21 cellular contexts compared by ENCODE assay signal in the genomic region with DNA sequence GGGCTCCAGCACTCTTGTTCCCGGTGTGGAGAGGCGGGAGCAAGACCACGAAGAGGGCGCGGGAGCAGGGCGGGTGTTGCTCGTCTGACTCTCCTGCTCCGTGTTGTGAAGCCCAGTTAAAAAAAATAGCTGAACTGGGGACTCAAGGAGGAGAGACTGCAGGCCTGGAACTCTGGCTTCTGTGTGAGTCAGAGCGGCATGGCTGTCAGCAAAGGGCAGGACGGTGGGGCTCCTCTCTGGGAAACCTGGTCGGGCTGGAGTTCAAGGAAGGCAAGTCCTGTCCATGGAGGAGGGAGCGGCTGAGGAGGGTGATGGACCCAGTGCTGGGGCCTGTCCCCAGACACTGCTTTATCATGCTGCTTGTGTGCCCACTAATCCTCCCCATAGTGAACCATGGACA.
DNase-seq lines count a peak whose midpoint lies in the region; TF ChIP-seq lines count a peak whose summit lies in the region.
"Had no signal": no experiment of that assay in that cellular context is flagged by ENCODE, and none has a peak within 500 bp of the region (broad histone marks: within the 10 kb centered on the region; RNA-seq: fewer than 3 reads in every experiment).

No MANE protein-coding gene starts in this region.

- 80 to 91% (median 87%) methylated on average over 12 of the region's 12 CpGs for WGBS in spleen, 5 donors
- 68 to 90% methylated on average over 12 of the region's 12 CpGs for WGBS in testis, 2 donors
- WGBS in esophagus squamous epithelium, 2 donors: 74 to 88% methylated on average over 9 to 11 of the region's 12 CpGs

- intact Hi-C loops in spleen (cut with DNase I; ENCODE audit: low total_unique reads): loop anchor here (10.0 kb wide), 1 partner anchor 249 kb away; no protein-coding TSS in a partner anchor
- intact Hi-C loops in testis (cut with DNase I; ENCODE audit: low total_unique reads): loop anchor here (5.0 kb wide), 1 partner anchor 176 kb away; no protein-coding TSS in a partner anchor
- intact Hi-C loops in esophagus squamous epithelium (cut with DNase I): no loop called here

- no peak overlapping the region for H3K27ac ChIP-seq in spleen
- peak overlapping the region in 1 of 2 donors; percentile 40 for H3K27ac ChIP-seq in testis
- H3K27ac ChIP-seq in esophagus squamous epithelium: no peak overlapping the region
- H3K27ac ChIP-seq: C4-2B, esophagus muscularis mucosa, HL-60, parathyroid adenoma had no signal

- TF ChIP-seq CTCF in choroid plexus epithelial cell (conservative IDR thresholded peaks at IDR 0.05; ENCODE audit: low read depth, low read length) (no peak), spleen (IDR thresholded peaks at IDR 0.05 in 8 of 11, conservative IDR thresholded peaks at IDR 0.05 in 3 of 11) (no peak), testis (IDR thresholded peaks at IDR 0.05) (no peak), esophagus squamous epithelium (IDR thresholded peaks at IDR 0.05) (no peak)

- DNase-seq in RPMI7951 (ENCODE audit: low read depth): peak; percentile 69
- DNase-seq in choroid plexus epithelial cell (ENCODE audit: low read depth): peak; percentile 73
- DNase-seq in myocyte (ENCODE audit: low read depth): peak; percentile 50
- peak; percentile 62 for DNase-seq in spleen
- no peak for DNase-seq in erythroblast (lab: John Stamatoyannopoulos, UW)
- DNase-seq in stimulated activated CD4-positive, alpha-beta T cell treated with anti-CD3 and anti-CD28 coated beads, Interleukin-12 subunit alpha, Interleukin-12 subunit beta, amount 100 ng/mL, for 4 hours: no peak
- DNase-seq in testis: no peak
- DNase-seq in esophagus squamous epithelium (lab: John Stamatoyannopoulos, UW): no peak
- DNase-seq: activated CD4-positive, alpha-beta T cell treated with anti-CD3 and anti-CD28 coated beads for 36 hours; activated naive CD8-positive, alpha-beta T cell treated with anti-CD3 and anti-CD28 coated beads, Interleukin-2, amount 50 U/mL, for 24 hours; EL; Karpas-422; NCI-H1694; NCI-H69; RPMI8226; stimulated activated CD4-positive, alpha-beta T cell treated with anti-CD3 and anti-CD28 coated beads, Interleukin-1b, Interleukin-23, amount 100 ng/mL, for 48 hours; trophoblast cell had no signal

- H3K9me3 ChIP-seq in spleen (no peaks in the 10 kb centered on the region), testis (no peaks in the 10 kb centered on the region), esophagus squamous epithelium (no peaks in the 10 kb centered on the region)
- H3K9me3 ChIP-seq: esophagus muscularis mucosa had no signal

- H3K36me3 ChIP-seq in spleen (no peaks in the 10 kb centered on the region), testis (ENCODE audit: low read depth, missing control alignments) (no peaks in the 10 kb centered on the region), esophagus squamous epithelium (no peaks in the 10 kb centered on the region)
- H3K36me3 ChIP-seq: esophagus muscularis mucosa had no signal

- H3K4me1 ChIP-seq in spleen: peaks cover 1 to 22% (median 3%) of the 10 kb centered on the region in 6 donors
- H3K4me1 ChIP-seq in testis: peaks cover 56% of the 10 kb centered on the region
- H3K4me1 ChIP-seq in esophagus squamous epithelium: peaks cover 0 to 16% (median 5%) of the 10 kb centered on the region in 3 donors
- H3K4me1 ChIP-seq: parathyroid adenoma had no signal

- no peak overlapping the region for H3K4me3 ChIP-seq in choroid plexus epithelial cell (ENCODE audit: low read depth, low read length)
- H3K4me3 ChIP-seq in spleen: no peak overlapping the region
- no peak overlapping the region for H3K4me3 ChIP-seq in testis
- H3K4me3 ChIP-seq in esophagus squamous epithelium: no peak overlapping the region
- H3K4me3 ChIP-seq: esophagus muscularis mucosa had no signal

- TF ChIP-seq POLR2A in spleen (IDR thresholded peaks at IDR 0.05) (no peak), erythroblast (IDR thresholded peaks at IDR 0.05; ENCODE audit: low read length) (no peak), testis (IDR thresholded peaks at IDR 0.05) (no peak), esophagus squamous epithelium (IDR thresholded peaks at IDR 0.05) (no peak)

- H3K27me3 ChIP-seq in spleen (replicated peaks in 1 of 7) (peaks cover 0 to 52% (median 0%) of the 10 kb centered on the region in 7 donors), testis (no peaks in the 10 kb centered on the region), esophagus squamous epithelium (peaks cover 0 to 7% (median 0%) of the 10 kb centered on the region in 4 donors)
- H3K27me3 ChIP-seq: esophagus muscularis mucosa had no signal

Comparison
In these comparisons a context has a peak if more than half of its experiments do, and no peak if none do; other contexts are left out.
1. DNase-seq: peak in RPMI7951 (single experiment), choroid plexus epithelial cell (single experiment), myocyte (single experiment) and spleen (single experiment); none in erythroblast (0 of 2), stimulated activated CD4-positive, alpha-beta T cell treated with anti-CD3 and anti-CD28 coated beads, Interleukin-12 subunit alpha, Interleukin-12 subunit beta, amount 100 ng/mL, for 4 hours (single experiment), testis (single experiment) and esophagus squamous epithelium (single experiment).